Comparison of ENCODE assay signal across 1 cellular context in genomic region chr6:89239338-89239737, GRCh38.
A peak's percentile ranks its signal among the peaks of the same experiment; 100 is the strongest.
TF ChIP-seq lines count a peak whose summit lies in the region.

No MANE protein-coding gene starts in this region.

TF ChIP-seq in GM12878, 131 proteins besides CTCF, POLR2A, EP300 and RAD21 (continued from another document):
- TF ChIP-seq CUX1 (IDR thresholded peaks at IDR 0.05; ENCODE audit: insufficient replicate concordance, low read depth, low read length) (no peak), SMC3 (IDR thresholded peaks at IDR 0.05; ENCODE audit: borderline replicate concordance, low read length) (peak; percentile 35; the same call in 1 of the 2 replicates), RUNX3 (IDR thresholded peaks at IDR 0.05; ENCODE audit: low read length) (peak; percentile 33; the same call in 1 of the 2 replicates), MEF2B (IDR thresholded peaks at IDR 0.05; ENCODE audit: partially characterized antibody, poor library complexity, severe bottlenecking) (no peak), ZNF384 (IDR thresholded peaks at IDR 0.05; ENCODE audit: borderline replicate concordance, low read depth, low read length) (peak; percentile 84)
